Comparison of ENCODE assay signal across 29 cellular contexts in the genomic region with DNA sequence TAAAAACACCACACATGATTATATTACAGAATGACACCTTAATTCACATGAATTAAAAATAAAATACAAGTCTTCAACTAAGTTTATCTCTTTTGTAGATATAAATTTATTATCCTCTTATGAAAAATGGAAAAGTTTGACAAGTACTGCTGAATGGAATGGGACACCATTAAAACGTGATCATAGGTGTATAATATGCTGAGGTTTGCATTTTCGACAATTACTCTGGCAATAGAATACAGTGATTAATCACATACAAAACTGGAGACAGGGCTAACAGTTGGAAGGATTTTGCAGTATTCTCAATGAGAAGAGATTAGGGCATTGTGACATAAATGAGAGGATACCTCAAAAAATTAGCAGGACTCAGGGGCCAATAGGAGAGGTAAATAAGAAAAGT. TPM values are rescaled to one million over a fixed set of nuclear protein-coding genes. Genes with fewer than 3 reads are reported as not detected.
"Had no signal": no experiment of that assay in that cellular context is flagged by ENCODE, and none has a peak within 500 bp of the region (broad histone marks: within the 10 kb centered on the region; RNA-seq: fewer than 3 reads in every experiment).

No MANE protein-coding gene starts in this region.

- H3K27me3 ChIP-seq: neutrophil, spleen, suprapubic skin, testis, tibial artery, transverse colon, upper lobe of right lung, uterus had no signal

- H3K9me3 ChIP-seq: neutrophil, pancreas, prostate gland, suprapubic skin, testis, transverse colon, upper lobe of right lung, uterus had no signal

- ATAC-seq: naive thymus-derived CD8-positive, alpha-beta T cell; natural killer cell treated with Interleukin-12 subunit alpha and Interleukin-12 subunit beta and Interleukin-15 and Interleukin-18, amount 100 ng/mL, for 72 hours; pancreas; right cardiac atrium; sciatic nerve; stimulated activated memory B cell treated with anti-CD40 and anti-IgM and Interleukin-4, amounts not matched to agents 10 μg/mL and 1 μg/mL and 100 μg/mL, for 72 hours; stimulated activated naive CD8-positive, alpha-beta T cell treated with anti-CD3 and anti-CD28 coated beads, Interleukin-15, amount 100 ng/mL, for 72 hours; stimulated activated naive CD8-positive, alpha-beta T cell treated with anti-CD3 and anti-CD28 coated beads, Interleukin-15, Interleukin-2, amounts not matched to agents 100 U/mL and 50 U/mL, for 24 hours; upper lobe of right lung had no signal

- H3K36me3 ChIP-seq: neutrophil, pancreas, prostate gland, spleen, suprapubic skin, tibial artery, transverse colon, upper lobe of right lung had no signal

- H3K27ac ChIP-seq: neutrophil, pancreas, prostate gland, skin epidermis, spleen, suprapubic skin, testis, tibial artery, transverse colon, upper lobe of right lung, uterus had no signal

- H3K4me3 ChIP-seq: pancreas, prostate gland, skin epidermis, smooth muscle cell, spleen, suprapubic skin, testis, tibial artery, transverse colon, upper lobe of right lung, uterus had no signal

- H3K4me1 ChIP-seq: pancreas, prostate gland, spleen, suprapubic skin, testis, tibial artery, transverse colon, upper lobe of right lung, uterus had no signal

- DNase-seq: naive thymus-derived CD8-positive, alpha-beta T cell; nephron progenitor cell; nucleus accumbens; pancreas; right cardiac atrium; spleen; stimulated activated CD4-positive, alpha-beta T cell treated with anti-CD3 and anti-CD28 coated beads, Interleukin-12 subunit alpha, Interleukin-12 subunit beta, amount 100 ng/mL, for 4 hours; stimulated activated CD4-positive, alpha-beta T cell treated with anti-CD3 and anti-CD28 coated beads, Interleukin-1b, Interleukin-23, amount 100 ng/mL, for 48 hours; stimulated activated CD4-positive, alpha-beta T cell treated with anti-CD3 and anti-CD28 coated beads, Interleukin-4, amount 100 ng/mL, for 1 hour; stimulated activated CD4-positive, alpha-beta T cell treated with anti-CD3 and anti-CD28 coated beads, Interleukin-4, amount 100 ng/mL, for 4 hours; stimulated activated CD8-positive, alpha-beta memory T cell treated with anti-CD3 and anti-CD28 coated beads, Interleukin-4, amount 100 ng/mL, for 48 hours; stimulated activated naive CD4-positive, alpha-beta T cell; stimulated activated naive CD8-positive, alpha-beta T cell treated with anti-CD3 and anti-CD28 coated beads, Interleukin-15, amount 100 ng/mL, for 72 hours; stimulated activated naive CD8-positive, alpha-beta T cell treated with anti-CD3 and anti-CD28 coated beads, Interleukin-15, Interleukin-2, amounts not matched to agents 100 U/mL and 50 U/mL, for 24 hours; substantia nigra; testis; tibial artery; transverse colon; upper lobe of right lung; uterus had no signal

- H3K4me2 ChIP-seq: smooth muscle cell had no signal

- FAIRE-seq: pancreas had no signal

RNA-seq across cellular contexts. Expression of a gene that starts 17.1 kb away (rescaled TPM):
- total RNA-seq: naive thymus-derived CD8-positive, alpha-beta T cell; natural killer cell treated with Interleukin-12 subunit alpha and Interleukin-12 subunit beta and Interleukin-15 and Interleukin-18, amount 100 ng/mL, for 72 hours; pulmonary artery endothelial cell had no signal
- polyA plus RNA-seq: naive thymus-derived CD8-positive, alpha-beta T cell had no signal
